Comparison of ENCODE assay signal across 14 cellular contexts in genomic region chr3:152256829-152257228, GRCh38. TPM values are rescaled to one million over a fixed set of nuclear protein-coding genes. Genes with fewer than 3 reads are reported as not detected.
DNase-seq lines count a peak whose midpoint lies in the region; ATAC-seq and TF ChIP-seq lines count a peak whose summit lies in the region.
"Had no signal": no experiment of that assay in that cellular context is flagged by ENCODE, and none has a peak within 500 bp of the region (broad histone marks: within the 10 kb centered on the region; RNA-seq: fewer than 3 reads in every experiment).

No MANE protein-coding gene starts in this region.

- no peak overlapping the region for H3K9ac ChIP-seq in OCI-LY1 (ENCODE audit: low read length)

- H3K9me2 ChIP-seq in OCI-LY1 (ENCODE audit: low read depth, low read length), result no peaks in the 10 kb centered on the region

- peak overlapping the region; percentile 58 to 79 (median 67) for H3K4me3 Mint-ChIP-seq in CD8-positive, alpha-beta memory T cell

- H3K36me3 Mint-ChIP-seq in CD8-positive, alpha-beta memory T cell, result peaks cover 0 to 12% (median 2%) of the 10 kb centered on the region in 3 donors

- H3K4me1 Mint-ChIP-seq in CD8-positive, alpha-beta memory T cell, result peaks cover 93 to 99% (median 99%) of the 10 kb centered on the region in 3 donors

- ATAC-seq in GM18502 (IDR thresholded peaks at IDR 0.05; ENCODE audit: poor library complexity, unreplicated experiment), result no peak
- ATAC-seq: esophagus mucosa, psoas muscle had no signal

- H3K79me2 ChIP-seq in OCI-LY1 (ENCODE audit: insufficient read depth, low read length), result peaks cover 66% of the 10 kb centered on the region

- H4K20me1 ChIP-seq in OCI-LY1 (ENCODE audit: insufficient read depth, low read length), result no peaks in the 10 kb centered on the region

- no peaks in the 10 kb centered on the region for H3K27me3 ChIP-seq in CD8-positive, alpha-beta memory T cell (ENCODE audit: insufficient read depth, low read length, poor library complexity, severe bottlenecking)
- H3K27me3 ChIP-seq in OCI-LY1 (ENCODE audit: insufficient read depth, low read length) (no peaks in the 10 kb centered on the region), spleen (replicated peaks in 1 of 7) (no peaks in the 10 kb centered on the region)

- H3K4me3 ChIP-seq in CD8-positive, alpha-beta memory T cell (ENCODE audit: low read length), result peak overlapping the region; percentile 37
- H3K4me3 ChIP-seq in OCI-LY1 (ENCODE audit: low read depth, low read length, poor library complexity, severe bottlenecking), result no peak overlapping the region
- peak overlapping the region; percentile 14 for H3K4me3 ChIP-seq in coronary artery
- H3K4me3 ChIP-seq in spleen, result peak overlapping the region in 1 of 8 donors; percentile 30
- H3K4me3 ChIP-seq: PC-9, psoas muscle had no signal

- in situ Hi-C loops in GM13976 (cut with MboI; ENCODE audit: low sequenced_read_pairs, unreplicated experiment), result no loop called here

- peak overlapping the region; percentile 91 to 95 (median 94) for H3K27ac Mint-ChIP-seq in CD8-positive, alpha-beta memory T cell

- CTCF ChIA-PET in CD8-positive, alpha-beta memory T cell (lab: Charles Lee), result interaction anchor here (1.4 to 5.4 kb wide), 7 partner anchors 11 to 187 kb away, joined by 3 to 37 read pairs (median 7); partner anchors contain the start of gene MBNL1

- H3K4me1 ChIP-seq in CD8-positive, alpha-beta memory T cell (ENCODE audit: insufficient read depth, low read length), result peaks cover 97% of the 10 kb centered on the region
- H3K4me1 ChIP-seq in OCI-LY1 (ENCODE audit: insufficient read depth, low read length, severe bottlenecking) (peaks cover 72% of the 10 kb centered on the region), spleen (peaks cover 47 to 100% (median 88%) of the 10 kb centered on the region in 6 donors)

- intact Hi-C loops in spleen (cut with DNase I; ENCODE audit: low total_unique reads), result no loop called here

- H3K9me3 Mint-ChIP-seq in CD8-positive, alpha-beta memory T cell, result no peaks in the 10 kb centered on the region

- no peaks in the 10 kb centered on the region for H3K36me3 ChIP-seq in CD8-positive, alpha-beta memory T cell (ENCODE audit: insufficient read depth, low read length)
- H3K36me3 ChIP-seq in OCI-LY1 (ENCODE audit: insufficient read depth, low read length) (peaks cover 3% of the 10 kb centered on the region; the same call in 1 of the 2 replicates), spleen (no peaks in the 10 kb centered on the region)

- WGBS in spleen, 5 donors, result 72 to 86% (median 83%) methylated on average over 4 of the region's 4 CpGs

- peak overlapping the region; percentile 68 for H3K27ac ChIP-seq in CD8-positive, alpha-beta memory T cell (ENCODE audit: low read depth, low read length)
- H3K27ac ChIP-seq in OCI-LY1 (ENCODE audit: low read depth, low read length, poor library complexity, severe bottlenecking) (peak overlapping the region; percentile 90), coronary artery (peak overlapping the region; percentile 70 to 76), spleen (peak overlapping the region; percentile 0 to 85 (median 72))
- H3K27ac ChIP-seq: PC-9 had no signal

- no peak for TF ChIP-seq CTCF in OCI-LY1 (IDR thresholded peaks at IDR 0.05; ENCODE audit: low read length)
- no peak for TF ChIP-seq CTCF in coronary artery (IDR thresholded peaks at IDR 0.05)
- no peak for TF ChIP-seq CTCF in spleen (IDR thresholded peaks at IDR 0.05 in 8 of 11, conservative IDR thresholded peaks at IDR 0.05 in 3 of 11)
- TF ChIP-seq CTCF in GM13976 (IDR thresholded peaks at IDR 0.05; ENCODE audit: borderline replicate concordance, control extremely low read depth, extremely low read depth, insufficient read depth, missing control alignments), result no peak

- H3F3A ChIP-seq in OCI-LY1 (ENCODE audit: insufficient read depth, low read length), result no peaks in the 10 kb centered on the region

- no peak overlapping the region for H2AFZ ChIP-seq in OCI-LY1 (ENCODE audit: low read length)
- H2AFZ ChIP-seq: PC-9 had no signal

- H3K9me3 ChIP-seq in CD8-positive, alpha-beta memory T cell (ENCODE audit: low read length), result no peaks in the 10 kb centered on the region
- H3K9me3 ChIP-seq in OCI-LY1 (ENCODE audit: low read length), result no peaks in the 10 kb centered on the region; the same call in 1 of the 2 replicates
- H3K9me3 ChIP-seq in spleen, result no peaks in the 10 kb centered on the region
- H3K9me3 ChIP-seq: psoas muscle had no signal

- H3K4me2 ChIP-seq in OCI-LY1 (ENCODE audit: low read length), result peak overlapping the region; percentile 59
- H3K4me2 ChIP-seq: PC-9 had no signal

- DNase-seq in CD8-positive, alpha-beta memory T cell, result no peak
- DNase-seq in coronary artery (ENCODE audit: low spot score), result no peak
- no peak for DNase-seq in spleen
- DNase-seq in GM13976 (ENCODE audit: low spot score), result no peak
- DNase-seq in COR-L47 (lab: John Stamatoyannopoulos, UW), result no peak
- no peak for DNase-seq in NCI-H1048 (lab: John Stamatoyannopoulos, UW)
- DNase-seq: activated CD8-positive, alpha-beta memory T cell treated with anti-CD3 and anti-CD28 coated beads, Interleukin-2, amount 50 U/mL, for 4 hours; NCI-H2227 treated with DMSO at 0.1 percent for 48 hours; PC-9; psoas muscle; stimulated activated CD4-positive, alpha-beta T cell treated with anti-CD3 and anti-CD28 coated beads, Interleukin-4, amount 100 ng/mL, for 24 hours had no signal

- POLR2A ChIA-PET in CD8-positive, alpha-beta memory T cell (lab: Charles Lee), result interaction anchor here (1.5 to 8.6 kb wide), 3 partner anchors 12 to 58 kb away, joined by 5 to 59 read pairs (median 53); partner anchors contain the start of gene MBNL1

- no peak for TF ChIP-seq POLR2A in spleen (IDR thresholded peaks at IDR 0.05)

- no peaks in the 10 kb centered on the region for H3K27me3 Mint-ChIP-seq in CD8-positive, alpha-beta memory T cell

RNA-seq across cellular contexts. Expression of gene MBNL1, which starts 11.9 kb away (rescaled TPM):
- total RNA-seq in CD8-positive, alpha-beta memory T cell, result 100 to 1,000 TPM; 386 to 391 TPM
- 303 TPM for polyA plus RNA-seq in CD8-positive, alpha-beta memory T cell
- total RNA-seq in spleen, result 100 to 1,000 TPM; 288 to 491 (median 355) TPM
- 10 to 100 TPM; 64.7 to 66.3 (median 64.7) TPM for polyA plus RNA-seq in spleen
